Comparison of ENCODE assay signal across 20 cellular contexts in the genomic region with DNA sequence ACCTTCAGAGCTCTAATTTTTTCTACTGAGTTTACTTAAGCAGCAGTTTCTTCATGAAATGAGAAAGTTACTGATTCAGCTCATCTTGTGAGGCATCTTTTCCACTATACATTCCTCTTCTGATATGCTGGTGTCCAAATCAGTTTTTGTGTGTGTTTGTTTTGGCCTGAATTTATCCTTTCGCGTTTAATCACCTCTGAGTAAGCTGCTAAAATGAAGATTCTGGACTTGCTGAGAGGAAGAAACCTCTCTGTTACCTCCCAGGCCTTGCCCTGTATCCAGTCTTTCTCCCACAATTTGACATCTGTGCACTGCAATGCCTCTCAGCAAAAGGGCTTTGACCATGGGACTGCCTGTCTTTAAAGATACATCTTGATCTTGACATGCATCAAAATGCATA.
DNase-seq lines count a peak whose midpoint lies in the region; ATAC-seq, FAIRE-seq and TF ChIP-seq lines count a peak whose summit lies in the region.
"Had no signal": no experiment of that assay in that cellular context is flagged by ENCODE, and none has a peak within 500 bp of the region (broad histone marks: within the 10 kb centered on the region; RNA-seq: fewer than 3 reads in every experiment).

No MANE protein-coding gene starts in this region.

- H3F3A ChIP-seq in neural progenitor cell (ENCODE audit: low read depth), result no peaks in the 10 kb centered on the region

- H3K27me3 ChIP-seq in astrocyte (ENCODE audit: insufficient read depth, low read length) (no peaks in the 10 kb centered on the region), neural progenitor cell (no peaks in the 10 kb centered on the region), ascending aorta (no peaks in the 10 kb centered on the region)
- H3K27me3 ChIP-seq: BLaER1 treated with 17β-estradiol and CSF1 and Interleukin-3, amounts not matched to agents 10 nM and 100 nM had no signal

- H3K36me3 ChIP-seq in astrocyte (ENCODE audit: insufficient read depth, low read length) (no peaks in the 10 kb centered on the region), neural progenitor cell (no peaks in the 10 kb centered on the region), ascending aorta (no peaks in the 10 kb centered on the region)
- H3K36me3 ChIP-seq: BLaER1 treated with 17β-estradiol and CSF1 and Interleukin-3, amounts not matched to agents 10 nM and 100 nM had no signal

- no peak overlapping the region for H3K27ac Mint-ChIP-seq in astrocyte (ENCODE audit: unreplicated experiment)
- H3K27ac Mint-ChIP-seq in neural progenitor cell, result peak overlapping the region; percentile 16
- no peak overlapping the region for H3K27ac Mint-ChIP-seq in type B pancreatic cell
- H3K27ac Mint-ChIP-seq: B cell; CD8-positive, alpha-beta T cell; HFFc6 had no signal

- H2AFZ ChIP-seq in astrocyte (ENCODE audit: low read depth, low read length) (no peak overlapping the region), neural progenitor cell (replicated peaks) (no peak overlapping the region)

- H3K36me3 Mint-ChIP-seq in astrocyte (ENCODE audit: low read depth, unreplicated experiment), result no peaks in the 10 kb centered on the region
- H3K36me3 Mint-ChIP-seq in neural progenitor cell, result no peaks in the 10 kb centered on the region
- no peaks in the 10 kb centered on the region for H3K36me3 Mint-ChIP-seq in type B pancreatic cell
- H3K36me3 Mint-ChIP-seq: CD8-positive, alpha-beta T cell had no signal

- H3K9me3 ChIP-seq in astrocyte (ENCODE audit: insufficient read depth, low read depth, low read length) (no peaks in the 10 kb centered on the region), neural progenitor cell (ENCODE audit: low read depth) (no peaks in the 10 kb centered on the region), ascending aorta (no peaks in the 10 kb centered on the region)
- H3K9me3 ChIP-seq: BLaER1 treated with 17β-estradiol and CSF1 and Interleukin-3, amounts not matched to agents 10 nM and 100 nM had no signal

- H3K4me1 ChIP-seq in astrocyte (ENCODE audit: insufficient read depth, low read length) (no peaks in the 10 kb centered on the region), neural progenitor cell (no peaks in the 10 kb centered on the region), ascending aorta (no peaks in the 10 kb centered on the region)

- no peak for FAIRE-seq in astrocyte (lab: Jason Lieb, UNC)

- no peaks in the 10 kb centered on the region for H3K27me3 Mint-ChIP-seq in astrocyte (ENCODE audit: low read depth, unreplicated experiment)
- peaks cover 3% of the 10 kb centered on the region for H3K27me3 Mint-ChIP-seq in neural progenitor cell (ENCODE audit: insufficient read depth, low read depth)
- H3K27me3 Mint-ChIP-seq in type B pancreatic cell, result no peaks in the 10 kb centered on the region
- H3K27me3 Mint-ChIP-seq: B cell had no signal

- no peak for ATAC-seq in HG03378 (IDR thresholded peaks at IDR 0.05; ENCODE audit: unreplicated experiment)
- ATAC-seq: CD8-positive, alpha-beta T cell; HCT116 had no signal

- H3K4me1 Mint-ChIP-seq in astrocyte (ENCODE audit: low read depth, unreplicated experiment), result no peaks in the 10 kb centered on the region
- H3K4me1 Mint-ChIP-seq in neural progenitor cell, result peaks cover 15% of the 10 kb centered on the region
- peaks cover 4% of the 10 kb centered on the region for H3K4me1 Mint-ChIP-seq in type B pancreatic cell (ENCODE audit: unreplicated experiment)
- H3K4me1 Mint-ChIP-seq: B cell had no signal

- H3K4me3 ChIP-seq in astrocyte (ENCODE audit: insufficient read depth, low read depth, low read length), result no peak overlapping the region
- H3K4me3 ChIP-seq in fibroblast of mammary gland (ENCODE audit: control insufficient read depth, low read depth, low read length), result no peak overlapping the region
- no peak overlapping the region for H3K4me3 ChIP-seq in neural progenitor cell
- H3K4me3 ChIP-seq in ascending aorta, result no peak overlapping the region
- H3K4me3 ChIP-seq: BLaER1 treated with 17β-estradiol and CSF1 and Interleukin-3, amounts not matched to agents 10 nM and 100 nM had no signal

- no peak overlapping the region for H3K27ac ChIP-seq in astrocyte (ENCODE audit: low read depth, low read length)
- no peak overlapping the region for H3K27ac ChIP-seq in neural progenitor cell
- H3K27ac ChIP-seq in ascending aorta, result no peak overlapping the region
- H3K27ac ChIP-seq: BLaER1 treated with 17β-estradiol and CSF1 and Interleukin-3, amounts not matched to agents 10 nM and 100 nM; HL-60 had no signal

- intact Hi-C loops in ascending aorta (cut with DNase I), result no loop called here

- H3K4me3 Mint-ChIP-seq in astrocyte (ENCODE audit: unreplicated experiment) (no peak overlapping the region), neural progenitor cell (no peak overlapping the region), type B pancreatic cell (no peak overlapping the region)
- H3K4me3 Mint-ChIP-seq: B cell; CD8-positive, alpha-beta T cell; HFFc6 had no signal

- TF ChIP-seq CTCF in astrocyte (IDR thresholded peaks at IDR 0.05; ENCODE audit: insufficient read depth, low read depth, low read length), result no peak
- no peak for TF ChIP-seq CTCF in fibroblast of mammary gland (conservative IDR thresholded peaks at IDR 0.05; ENCODE audit: control insufficient read depth, insufficient read depth, low read depth, low read length)
- TF ChIP-seq CTCF in neural progenitor cell (IDR thresholded peaks at IDR 0.05), result no peak
- TF ChIP-seq CTCF in type B pancreatic cell (conservative IDR thresholded peaks at IDR 0.05), result no peak
- no peak for TF ChIP-seq CTCF in ascending aorta (IDR thresholded peaks at IDR 0.05)

- H3K9ac ChIP-seq in astrocyte (ENCODE audit: low read length) (no peak overlapping the region), neural progenitor cell (no peak overlapping the region)
- H3K9ac ChIP-seq: BLaER1 treated with 17β-estradiol and CSF1 and Interleukin-3, amounts not matched to agents 10 nM and 100 nM had no signal

- no peaks in the 10 kb centered on the region for H3K9me3 Mint-ChIP-seq in astrocyte (ENCODE audit: unreplicated experiment)
- peaks cover 7% of the 10 kb centered on the region for H3K9me3 Mint-ChIP-seq in neural progenitor cell
- no peaks in the 10 kb centered on the region for H3K9me3 Mint-ChIP-seq in type B pancreatic cell

- H4K20me1 ChIP-seq in astrocyte (ENCODE audit: insufficient read depth, low read length), result no peaks in the 10 kb centered on the region
- no peaks in the 10 kb centered on the region for H4K20me1 ChIP-seq in neural progenitor cell (ENCODE audit: low read depth)
- H4K20me1 ChIP-seq: BLaER1 treated with 17β-estradiol and CSF1 and Interleukin-3, amounts not matched to agents 10 nM and 100 nM had no signal

- H3K4me2 ChIP-seq in astrocyte (ENCODE audit: low read length) (no peak overlapping the region), neural progenitor cell (no peak overlapping the region)
- H3K4me2 ChIP-seq: BLaER1 treated with 17β-estradiol and CSF1 and Interleukin-3, amounts not matched to agents 10 nM and 100 nM had no signal

- DNase-seq in RPMI7951 (ENCODE audit: low read depth) (peak; percentile 14), astrocyte (ENCODE audit: low read depth) (peak; percentile 16), fibroblast of mammary gland (ENCODE audit: low read depth) (peak; percentile 22), neural progenitor cell (ENCODE audit: low spot score) (no peak), type B pancreatic cell (ENCODE audit: extremely low spot score, unreplicated experiment) (no peak), ascending aorta (ENCODE audit: low spot score in 2 of 2) (no peak)
- DNase-seq in stimulated activated CD4-positive, alpha-beta T cell treated with anti-CD3 and anti-CD28 coated beads, Interleukin-12 subunit alpha, Interleukin-12 subunit beta, amount 100 ng/mL, for 4 hours, result no peak
- DNase-seq: Calu3; CD8-positive, alpha-beta T cell; DMS79 treated with DMSO at 0.1 percent for 48 hours; GF-D8; GOT3; H7; HFFc6; IMR-90 had no signal

- no peaks in the 10 kb centered on the region for H3K79me2 ChIP-seq in astrocyte (ENCODE audit: insufficient read depth, low read length)
- H3K79me2 ChIP-seq in neural progenitor cell (ENCODE audit: low read depth), result no peaks in the 10 kb centered on the region

Comparison
In these comparisons a context has a peak if more than half of its experiments do, and no peak if none do; other contexts are left out.
1. DNase-seq: peak in RPMI7951 (single experiment), astrocyte (single experiment) and fibroblast of mammary gland (single experiment); none in neural progenitor cell (single experiment), type B pancreatic cell (single experiment), stimulated activated CD4-positive, alpha-beta T cell treated with anti-CD3 and anti-CD28 coated beads, Interleukin-12 subunit alpha, Interleukin-12 subunit beta, amount 100 ng/mL, for 4 hours (single experiment) and ascending aorta (0 of 2).